21 cellular contexts compared by ENCODE assay signal in genomic region chr5:143026380-143026779, GRCh38.
DNase-seq lines count a peak whose midpoint lies in the region; ATAC-seq and TF ChIP-seq lines count a peak whose summit lies in the region.
"Had no signal": no experiment of that assay in that cellular context is flagged by ENCODE, and none has a peak within 500 bp of the region (broad histone marks: within the 10 kb centered on the region; RNA-seq: fewer than 3 reads in every experiment).

No MANE protein-coding gene starts in this region.

- H2BK12ac ChIP-seq in neuronal stem cell (ENCODE audit: low read length) = peak overlapping the region; percentile 14

- peaks cover 59% of the 10 kb centered on the region for H3K4me1 ChIP-seq in KMS-11 (ENCODE audit: low read depth, poor library complexity, severe bottlenecking)
- peaks cover 12 to 19% of the 10 kb centered on the region in 2 donors for H3K4me1 ChIP-seq in neuronal stem cell (ENCODE audit: control insufficient read depth in 2 of 2, insufficient read depth in 1 of 2, low read depth in 1 of 2, low read length in 2 of 2)

- WGBS in neuronal stem cell (ENCODE audit: extremely low coverage in 2 of 2, insufficient read length in 2 of 2, insufficient replicate concordance in 1 of 2), 2 donors = no CpG with 5 or more reads among the region's 3 CpGs

- no peaks in the 10 kb centered on the region for H3K9me3 ChIP-seq in neuronal stem cell (replicated peaks in 1 of 2; ENCODE audit: control insufficient read depth in 2 of 2, insufficient read depth in 1 of 2, low read depth in 1 of 2, low read length in 2 of 2)
- H3K9me3 ChIP-seq: esophagus squamous epithelium, left lung, tibial artery had no signal

- intact Hi-C loops in activated T-helper 1 cell treated with anti-CD3 and anti-CD28 coated beads, Interleukin-12 subunit alpha, Interleukin-12 subunit beta, Interleukin-2, Interleukin-4 antibody, amounts not matched to agents 30 ng/mL and 10 ng/mL and 1 ng/mL, durations not matched to agents 14 hours and 24 hours and 36 hours (cut with micrococcal nuclease) = no loop called here

- peaks cover 29% of the 10 kb centered on the region for H3K36me3 Mint-ChIP-seq in activated T-helper 1 cell treated with anti-CD3 and anti-CD28 coated beads, Interleukin-12 subunit alpha, Interleukin-12 subunit beta, Interleukin-2, Interleukin-4 antibody, amounts not matched to agents 30 ng/mL and 10 ng/mL and 1 ng/mL, durations not matched to agents 14 hours and 24 hours and 36 hours (ENCODE audit: low read depth)
- peaks cover 10% of the 10 kb centered on the region for H3K36me3 Mint-ChIP-seq in activated T-cell treated with anti-CD3 and anti-CD28 coated beads, Interleukin-2, amount 50 U/mL, for 4 hours (ENCODE audit: insufficient read depth)
- H3K36me3 Mint-ChIP-seq: stimulated activated effector memory CD8-positive, alpha-beta T cell treated with anti-CD3 and anti-CD28 coated beads, Interleukin-12 subunit alpha, Interleukin-12 subunit beta, amount 100 ng/mL, for 72 hours had no signal

- H3K4me2 ChIP-seq in KMS-11 = peak overlapping the region; percentile 1; the same call in 1 of the 2 replicates
- no peak overlapping the region for H3K4me2 ChIP-seq in neuronal stem cell (ENCODE audit: insufficient read depth, low read length, poor library complexity, severe bottlenecking)

- no peaks in the 10 kb centered on the region for H4K20me1 ChIP-seq in KMS-11 (ENCODE audit: insufficient read depth)

- DNase-seq in GM12865 (ENCODE audit: low read depth) = no peak
- DNase-seq in activated T-helper 1 cell treated with anti-CD3 and anti-CD28 coated beads, Interleukin-12 subunit alpha, Interleukin-12 subunit beta, Interleukin-2, Interleukin-4 antibody, amounts not matched to agents 30 ng/mL and 10 ng/mL and 1 ng/mL, durations not matched to agents 14 hours and 24 hours and 36 hours (ENCODE audit: low spot score) = no peak
- no peak for DNase-seq in neuronal stem cell (ENCODE audit: low spot score)
- no peak for DNase-seq in activated T-cell treated with anti-CD3 and anti-CD28 coated beads, Interleukin-2, amount 50 U/mL, for 4 hours
- DNase-seq in NCI-H2171 treated with DMSO at 0.1 percent for 48 hours (lab: John Stamatoyannopoulos, UW) = no peak
- DNase-seq: activated CD4-positive, alpha-beta T cell treated with anti-CD3 and anti-CD28 coated beads for 36 hours; activated gamma-delta T cell; AML-193; aorta; effector memory CD4-positive, alpha-beta T cell; esophagus squamous epithelium; left lung; NCI-H1436 treated with DMSO at 0.1 percent for 48 hours; NCI-H226; right cardiac atrium; RPMI8226; tibial artery had no signal

- H3K27me3 ChIP-seq in KMS-11 (ENCODE audit: insufficient read depth, low read depth) (no peaks in the 10 kb centered on the region), neuronal stem cell (ENCODE audit: control insufficient read depth in 3 of 3, insufficient read depth in 3 of 3, low read depth in 1 of 3, low read length in 3 of 3) (no peaks in the 10 kb centered on the region)
- H3K27me3 ChIP-seq: esophagus squamous epithelium, left lung, tibial artery had no signal

- no peaks in the 10 kb centered on the region for H3K79me1 ChIP-seq in neuronal stem cell (ENCODE audit: low read depth, low read length)

- H4K91ac ChIP-seq in neuronal stem cell (ENCODE audit: low read depth, low read length, poor library complexity) = no peak overlapping the region

- H4K8ac ChIP-seq in neuronal stem cell (ENCODE audit: low read depth, low read length) = no peak overlapping the region

- H3K36me3 ChIP-seq in KMS-11 (ENCODE audit: insufficient read depth) = no peaks in the 10 kb centered on the region
- no peaks in the 10 kb centered on the region for H3K36me3 ChIP-seq in neuronal stem cell (replicated peaks in 1 of 2; ENCODE audit: control insufficient read depth in 2 of 2, insufficient read depth in 2 of 2, low read length in 2 of 2)
- H3K36me3 ChIP-seq: esophagus squamous epithelium, tibial artery had no signal

- no peak overlapping the region for H3K4ac ChIP-seq in neuronal stem cell (ENCODE audit: low read length)

- H3K27ac Mint-ChIP-seq in activated T-helper 1 cell treated with anti-CD3 and anti-CD28 coated beads, Interleukin-12 subunit alpha, Interleukin-12 subunit beta, Interleukin-2, Interleukin-4 antibody, amounts not matched to agents 30 ng/mL and 10 ng/mL and 1 ng/mL, durations not matched to agents 14 hours and 24 hours and 36 hours = peak overlapping the region; percentile 25
- H3K27ac Mint-ChIP-seq: activated CD4-positive, alpha-beta T cell treated with anti-CD3 and anti-CD28 coated beads for 36 hours; stimulated activated effector memory CD8-positive, alpha-beta T cell treated with anti-CD3 and anti-CD28 coated beads, Interleukin-12 subunit alpha, Interleukin-12 subunit beta, amount 100 ng/mL, for 72 hours had no signal

- no peak for TF ChIP-seq CTCF in GM12865 (IDR thresholded peaks at IDR 0.05; ENCODE audit: insufficient read depth, low read depth, low read length, missing control alignments)
- TF ChIP-seq CTCF in KMS-11 (conservative IDR thresholded peaks at IDR 0.05; ENCODE audit: low read depth, low read length) = no peak

- H3K79me2 ChIP-seq in KMS-11 (ENCODE audit: insufficient read depth, low read depth) = no peaks in the 10 kb centered on the region

- ATAC-seq in activated T-cell treated with anti-CD3 and anti-CD28 coated beads, Interleukin-2, amount 50 U/mL, for 4 hours = no peak
- no peak for ATAC-seq in GM21515 (IDR thresholded peaks at IDR 0.05; ENCODE audit: unreplicated experiment)
- ATAC-seq: activated CD4-positive, alpha-beta T cell treated with anti-CD3 and anti-CD28 coated beads for 36 hours; HCT116; left lung; right cardiac atrium; stimulated activated effector memory CD8-positive, alpha-beta T cell treated with anti-CD3 and anti-CD28 coated beads, Interleukin-12 subunit alpha, Interleukin-12 subunit beta, amount 100 ng/mL, for 72 hours had no signal

- no peak overlapping the region for H2BK5ac ChIP-seq in neuronal stem cell (ENCODE audit: low read length)

- no peak overlapping the region for H3K9ac ChIP-seq in KMS-11
- no peak overlapping the region for H3K9ac ChIP-seq in neuronal stem cell (ENCODE audit: low read depth, low read length, poor library complexity)

- peak overlapping the region; percentile 49 for H3K4me3 ChIP-seq in GM12865 (ENCODE audit: low read depth, low read length)
- H3K4me3 ChIP-seq in KMS-11 (IDR thresholded peaks at IDR 0.05; ENCODE audit: insufficient read depth, low read depth, low read length) = no peak overlapping the region
- H3K4me3 ChIP-seq in neuronal stem cell (ENCODE audit: low read length in 2 of 2) = no peak overlapping the region
- H3K4me3 ChIP-seq: esophagus squamous epithelium, left lung, tibial artery had no signal

- H3K14ac ChIP-seq in neuronal stem cell (ENCODE audit: low read length) = no peak overlapping the region

- no peak overlapping the region for H2AK5ac ChIP-seq in neuronal stem cell (ENCODE audit: low read depth, low read length)

- H3K4me1 Mint-ChIP-seq in activated T-helper 1 cell treated with anti-CD3 and anti-CD28 coated beads, Interleukin-12 subunit alpha, Interleukin-12 subunit beta, Interleukin-2, Interleukin-4 antibody, amounts not matched to agents 30 ng/mL and 10 ng/mL and 1 ng/mL, durations not matched to agents 14 hours and 24 hours and 36 hours (ENCODE audit: low read depth) = peaks cover 68% of the 10 kb centered on the region
- peaks cover 45% of the 10 kb centered on the region for H3K4me1 Mint-ChIP-seq in activated T-cell treated with anti-CD3 and anti-CD28 coated beads, Interleukin-2, amount 50 U/mL, for 4 hours (ENCODE audit: low read depth)

- H2BK120ac ChIP-seq in neuronal stem cell (ENCODE audit: low read depth, low read length) = no peak overlapping the region

- no peak overlapping the region for H3K4me3 Mint-ChIP-seq in activated T-helper 1 cell treated with anti-CD3 and anti-CD28 coated beads, Interleukin-12 subunit alpha, Interleukin-12 subunit beta, Interleukin-2, Interleukin-4 antibody, amounts not matched to agents 30 ng/mL and 10 ng/mL and 1 ng/mL, durations not matched to agents 14 hours and 24 hours and 36 hours
- H3K4me3 Mint-ChIP-seq in activated T-cell treated with anti-CD3 and anti-CD28 coated beads, Interleukin-2, amount 50 U/mL, for 4 hours = no peak overlapping the region
- H3K4me3 Mint-ChIP-seq: activated CD4-positive, alpha-beta T cell treated with anti-CD3 and anti-CD28 coated beads for 36 hours; stimulated activated effector memory CD8-positive, alpha-beta T cell treated with anti-CD3 and anti-CD28 coated beads, Interleukin-12 subunit alpha, Interleukin-12 subunit beta, amount 100 ng/mL, for 72 hours had no signal

- no peak overlapping the region for H3K23ac ChIP-seq in neuronal stem cell (ENCODE audit: low read depth, low read length, poor library complexity)

- no peak overlapping the region for H2BK15ac ChIP-seq in neuronal stem cell (ENCODE audit: low read length)

- H2AFZ ChIP-seq in KMS-11 (ENCODE audit: low read depth) (no peak overlapping the region), neuronal stem cell (ENCODE audit: low read length) (no peak overlapping the region)

- no peaks in the 10 kb centered on the region for H3K9me3 Mint-ChIP-seq in activated T-helper 1 cell treated with anti-CD3 and anti-CD28 coated beads, Interleukin-12 subunit alpha, Interleukin-12 subunit beta, Interleukin-2, Interleukin-4 antibody, amounts not matched to agents 30 ng/mL and 10 ng/mL and 1 ng/mL, durations not matched to agents 14 hours and 24 hours and 36 hours
- H3K9me3 Mint-ChIP-seq in activated T-cell treated with anti-CD3 and anti-CD28 coated beads, Interleukin-2, amount 50 U/mL, for 4 hours = no peaks in the 10 kb centered on the region
- H3K9me3 Mint-ChIP-seq: stimulated activated effector memory CD8-positive, alpha-beta T cell treated with anti-CD3 and anti-CD28 coated beads, Interleukin-12 subunit alpha, Interleukin-12 subunit beta, amount 100 ng/mL, for 72 hours had no signal

- H3K27ac ChIP-seq in KMS-11 = no peak overlapping the region
- no peak overlapping the region for H3K27ac ChIP-seq in neuronal stem cell (replicated peaks; ENCODE audit: low read length)
- H3K27ac ChIP-seq: esophagus squamous epithelium, left lung, tibial artery had no signal

- H3K18ac ChIP-seq in neuronal stem cell (ENCODE audit: low read length) = peak overlapping the region; percentile 53

- peaks cover 4% of the 10 kb centered on the region for H3K27me3 Mint-ChIP-seq in activated T-helper 1 cell treated with anti-CD3 and anti-CD28 coated beads, Interleukin-12 subunit alpha, Interleukin-12 subunit beta, Interleukin-2, Interleukin-4 antibody, amounts not matched to agents 30 ng/mL and 10 ng/mL and 1 ng/mL, durations not matched to agents 14 hours and 24 hours and 36 hours (ENCODE audit: insufficient read depth)
- no peaks in the 10 kb centered on the region for H3K27me3 Mint-ChIP-seq in activated T-cell treated with anti-CD3 and anti-CD28 coated beads, Interleukin-2, amount 50 U/mL, for 4 hours (ENCODE audit: low read depth)
- H3K27me3 Mint-ChIP-seq: activated CD4-positive, alpha-beta T cell treated with anti-CD3 and anti-CD28 coated beads for 36 hours had no signal
